In the genomic region with DNA sequence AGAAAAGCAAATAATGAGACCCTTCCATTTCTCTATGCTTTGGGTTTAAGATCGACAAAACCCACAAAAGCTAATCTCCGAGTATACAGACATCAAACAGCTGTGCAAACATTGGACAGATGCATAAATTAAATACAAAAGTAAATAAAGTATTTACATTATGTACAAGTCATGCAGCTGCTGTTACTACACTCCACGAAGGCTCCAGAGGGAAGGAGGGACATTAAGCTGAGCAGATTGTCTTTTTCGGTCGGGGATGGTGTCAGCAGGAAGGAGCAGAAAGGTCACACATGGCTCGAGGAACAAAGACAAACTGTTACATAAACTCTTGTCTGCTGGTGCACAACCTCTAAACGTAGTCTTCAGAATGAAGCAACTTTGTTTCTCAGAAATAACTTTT, we compare ENCODE assay signal across 1 cellular context.
TF ChIP-seq lines count a peak whose summit lies in the region.

No MANE protein-coding gene starts in this region.

TF ChIP-seq in HepG2, 621 proteins besides CTCF, POLR2A, EP300 and RAD21 (continued from another document):
- TF ChIP-seq THAP9 (CRISPR knock-in tag; IDR thresholded peaks at IDR 0.05; ENCODE audit: borderline replicate concordance) (no peak), ARID5B (CRISPR knock-in tag; IDR thresholded peaks at IDR 0.05) (0 out of 2 replicates have a peak, but pooled peaks have one; percentile 14), NR2F6 (IDR thresholded peaks at IDR 0.05) (no peak), NR2F6 (CRISPR knock-in tag; IDR thresholded peaks at IDR 0.05) (0 out of 2 replicates have a peak, but pooled peaks have one; percentile 34), ARNT2 (CRISPR knock-in tag; IDR thresholded peaks at IDR 0.05; ENCODE audit: low read depth) (no peak), RXRB (CRISPR knock-in tag; IDR thresholded peaks at IDR 0.05; ENCODE audit: borderline replicate concordance) (0 out of 2 replicates have a peak, but pooled peaks have one; percentile 26), SOX13 (IDR thresholded peaks at IDR 0.05) (no peak), SOX13 (CRISPR knock-in tag; conservative IDR thresholded peaks at IDR 0.05 in 1 of 2, IDR thresholded peaks at IDR 0.05 in 1 of 2) (peak in 1 of 2 experiments; percentile 16; a peak in 1 of 4 replicates), FOXP1 (IDR thresholded peaks at IDR 0.05) (no peak), FOXP1 (CRISPR knock-in tag; IDR thresholded peaks at IDR 0.05) (no peak), ZFAT (CRISPR knock-in tag; conservative IDR thresholded peaks at IDR 0.05) (no peak), NBN (conservative IDR thresholded peaks at IDR 0.05) (no peak), SMARCE1 (IDR thresholded peaks at IDR 0.05; ENCODE audit: borderline replicate concordance) (no peak), SRY (CRISPR knock-in tag; IDR thresholded peaks at IDR 0.05) (no peak), ZNF570 (CRISPR knock-in tag; IDR thresholded peaks at IDR 0.05; ENCODE audit: borderline replicate concordance) (no peak), KLF12 (CRISPR knock-in tag; IDR thresholded peaks at IDR 0.05; ENCODE audit: borderline replicate concordance) (no peak), DZIP1 (CRISPR knock-in tag; IDR thresholded peaks at IDR 0.05) (no peak), ZNF563 (CRISPR knock-in tag; IDR thresholded peaks at IDR 0.05) (no peak), ZNF619 (CRISPR knock-in tag; IDR thresholded peaks at IDR 0.05) (no peak), FIP1L1 (IDR thresholded peaks at IDR 0.05; ENCODE audit: borderline replicate concordance, insufficient read depth, low read depth, low read length) (no peak), GLI4 (CRISPR knock-in tag; IDR thresholded peaks at IDR 0.05; ENCODE audit: borderline replicate concordance) (no peak), TMF1 (CRISPR knock-in tag; IDR thresholded peaks at IDR 0.05; ENCODE audit: low read depth) (no peak), SIN3A (IDR thresholded peaks at IDR 0.05; ENCODE audit: borderline replicate concordance, low read depth, low read length) (no peak), TBL1XR1 (IDR thresholded peaks at IDR 0.05; ENCODE audit: borderline replicate concordance, low read length, partially characterized antibody) (no peak), STAG1 (CRISPR knock-in tag; IDR thresholded peaks at IDR 0.05) (no peak), PPARG (CRISPR knock-in tag; conservative IDR thresholded peaks at IDR 0.05) (peak; percentile 55)
- TF ChIP-seq, protein P1, sequence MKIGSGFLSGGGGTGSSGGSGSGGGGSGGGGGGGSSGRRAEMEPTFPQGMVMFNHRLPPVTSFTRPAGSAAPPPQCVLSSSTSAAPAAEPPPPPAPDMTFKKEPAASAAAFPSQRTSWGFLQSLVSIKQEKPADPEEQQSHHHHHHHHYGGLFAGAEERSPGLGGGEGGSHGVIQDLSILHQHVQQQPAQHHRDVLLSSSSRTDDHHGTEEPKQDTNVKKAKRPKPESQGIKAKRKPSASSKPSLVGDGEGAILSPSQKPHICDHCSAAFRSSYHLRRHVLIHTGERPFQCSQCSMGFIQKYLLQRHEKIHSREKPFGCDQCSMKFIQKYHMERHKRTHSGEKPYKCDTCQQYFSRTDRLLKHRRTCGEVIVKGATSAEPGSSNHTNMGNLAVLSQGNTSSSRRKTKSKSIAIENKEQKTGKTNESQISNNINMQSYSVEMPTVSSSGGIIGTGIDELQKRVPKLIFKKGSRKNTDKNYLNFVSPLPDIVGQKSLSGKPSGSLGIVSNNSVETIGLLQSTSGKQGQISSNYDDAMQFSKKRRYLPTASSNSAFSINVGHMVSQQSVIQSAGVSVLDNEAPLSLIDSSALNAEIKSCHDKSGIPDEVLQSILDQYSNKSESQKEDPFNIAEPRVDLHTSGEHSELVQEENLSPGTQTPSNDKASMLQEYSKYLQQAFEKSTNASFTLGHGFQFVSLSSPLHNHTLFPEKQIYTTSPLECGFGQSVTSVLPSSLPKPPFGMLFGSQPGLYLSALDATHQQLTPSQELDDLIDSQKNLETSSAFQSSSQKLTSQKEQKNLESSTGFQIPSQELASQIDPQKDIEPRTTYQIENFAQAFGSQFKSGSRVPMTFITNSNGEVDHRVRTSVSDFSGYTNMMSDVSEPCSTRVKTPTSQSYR (CRISPR knock-in tag; IDR thresholded peaks at IDR 0.05; ENCODE audit: borderline replicate concordance) = no peak
- TF ChIP-seq, protein P2, sequence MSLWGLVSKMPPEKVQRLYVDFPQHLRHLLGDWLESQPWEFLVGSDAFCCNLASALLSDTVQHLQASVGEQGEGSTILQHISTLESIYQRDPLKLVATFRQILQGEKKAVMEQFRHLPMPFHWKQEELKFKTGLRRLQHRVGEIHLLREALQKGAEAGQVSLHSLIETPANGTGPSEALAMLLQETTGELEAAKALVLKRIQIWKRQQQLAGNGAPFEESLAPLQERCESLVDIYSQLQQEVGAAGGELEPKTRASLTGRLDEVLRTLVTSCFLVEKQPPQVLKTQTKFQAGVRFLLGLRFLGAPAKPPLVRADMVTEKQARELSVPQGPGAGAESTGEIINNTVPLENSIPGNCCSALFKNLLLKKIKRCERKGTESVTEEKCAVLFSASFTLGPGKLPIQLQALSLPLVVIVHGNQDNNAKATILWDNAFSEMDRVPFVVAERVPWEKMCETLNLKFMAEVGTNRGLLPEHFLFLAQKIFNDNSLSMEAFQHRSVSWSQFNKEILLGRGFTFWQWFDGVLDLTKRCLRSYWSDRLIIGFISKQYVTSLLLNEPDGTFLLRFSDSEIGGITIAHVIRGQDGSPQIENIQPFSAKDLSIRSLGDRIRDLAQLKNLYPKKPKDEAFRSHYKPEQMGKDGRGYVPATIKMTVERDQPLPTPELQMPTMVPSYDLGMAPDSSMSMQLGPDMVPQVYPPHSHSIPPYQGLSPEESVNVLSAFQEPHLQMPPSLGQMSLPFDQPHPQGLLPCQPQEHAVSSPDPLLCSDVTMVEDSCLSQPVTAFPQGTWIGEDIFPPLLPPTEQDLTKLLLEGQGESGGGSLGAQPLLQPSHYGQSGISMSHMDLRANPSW (CRISPR knock-in tag; IDR thresholded peaks at IDR 0.05; ENCODE audit: borderline replicate concordance) = no peak
- TF ChIP-seq, protein P3, sequence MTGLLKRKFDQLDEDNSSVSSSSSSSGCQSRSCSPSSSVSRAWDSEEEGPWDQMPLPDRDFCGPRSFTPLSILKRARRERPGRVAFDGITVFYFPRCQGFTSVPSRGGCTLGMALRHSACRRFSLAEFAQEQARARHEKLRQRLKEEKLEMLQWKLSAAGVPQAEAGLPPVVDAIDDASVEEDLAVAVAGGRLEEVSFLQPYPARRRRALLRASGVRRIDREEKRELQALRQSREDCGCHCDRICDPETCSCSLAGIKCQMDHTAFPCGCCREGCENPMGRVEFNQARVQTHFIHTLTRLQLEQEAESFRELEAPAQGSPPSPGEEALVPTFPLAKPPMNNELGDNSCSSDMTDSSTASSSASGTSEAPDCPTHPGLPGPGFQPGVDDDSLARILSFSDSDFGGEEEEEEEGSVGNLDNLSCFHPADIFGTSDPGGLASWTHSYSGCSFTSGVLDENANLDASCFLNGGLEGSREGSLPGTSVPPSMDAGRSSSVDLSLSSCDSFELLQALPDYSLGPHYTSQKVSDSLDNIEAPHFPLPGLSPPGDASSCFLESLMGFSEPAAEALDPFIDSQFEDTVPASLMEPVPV (CRISPR knock-in tag; IDR thresholded peaks at IDR 0.05) = no peak
- TF ChIP-seq, protein P4, sequence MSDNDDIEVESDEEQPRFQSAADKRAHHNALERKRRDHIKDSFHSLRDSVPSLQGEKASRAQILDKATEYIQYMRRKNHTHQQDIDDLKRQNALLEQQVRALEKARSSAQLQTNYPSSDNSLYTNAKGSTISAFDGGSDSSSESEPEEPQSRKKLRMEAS (IDR thresholded peaks at IDR 0.05) = no peak
TF ChIP-seq in HepG2: peak in this region for 9.
